In genomic region chr7:101987494-101987893, GRCh38 we compare ENCODE assay signal across 10 cellular contexts.
"Had no signal": no experiment of that assay in that cellular context is flagged by ENCODE, and none has a peak within 500 bp of the region (broad histone marks: within the 10 kb centered on the region; RNA-seq: fewer than 3 reads in every experiment).

No MANE protein-coding gene starts in this region.

- H3K36me3 ChIP-seq: gastrocnemius medialis had no signal

- H3K27ac ChIP-seq: epithelial cell of prostate, tibial nerve had no signal

- DNase-seq: activated naive CD4-positive, alpha-beta T cell treated with anti-CD3 and anti-CD28 coated beads, Interleukin-2, amount 50 U/mL, for 16 hours; gastrocnemius medialis; stimulated activated CD4-positive, alpha-beta T cell treated with anti-CD3 and anti-CD28 coated beads, Interleukin-12 subunit alpha, Interleukin-12 subunit beta, amount 100 ng/mL, for 4 hours; stimulated activated CD4-positive, alpha-beta T cell treated with anti-CD3 and anti-CD28 coated beads, Interleukin-2, amount 100 ng/mL, for 24 hours; T-helper 9 cell had no signal

- H3K27ac Mint-ChIP-seq: activated T-helper 2 cell treated with anti-CD3 and anti-CD28 coated beads, Interferon-gamma antibody, Interleukin-2, Interleukin-4, amounts not matched to agents 10 μg/mL and 5 μg/mL and 100 μg/mL, durations not matched to agents 14 hours and 24 hours and 36 hours had no signal

- H3K9me3 Mint-ChIP-seq: activated T-helper 2 cell treated with anti-CD3 and anti-CD28 coated beads, Interferon-gamma antibody, Interleukin-2, Interleukin-4, amounts not matched to agents 10 μg/mL and 5 μg/mL and 100 μg/mL, durations not matched to agents 14 hours and 24 hours and 36 hours had no signal

- H3K9me3 ChIP-seq: gastrocnemius medialis, tibial nerve had no signal

- H3K4me3 ChIP-seq: gastrocnemius medialis, lung, tibial nerve had no signal

- ATAC-seq: activated CD4-positive, CD25-positive, alpha-beta regulatory T cell treated with anti-CD3 and anti-CD28 coated beads, Interleukin-2, amount 50 U/mL, for 24 hours; gastrocnemius medialis had no signal

- H3K4me1 ChIP-seq: tibial nerve had no signal

- H3K27me3 ChIP-seq: gastrocnemius medialis, tibial nerve had no signal
